ENCODE assay signal across 9 cellular contexts in the genomic region with DNA sequence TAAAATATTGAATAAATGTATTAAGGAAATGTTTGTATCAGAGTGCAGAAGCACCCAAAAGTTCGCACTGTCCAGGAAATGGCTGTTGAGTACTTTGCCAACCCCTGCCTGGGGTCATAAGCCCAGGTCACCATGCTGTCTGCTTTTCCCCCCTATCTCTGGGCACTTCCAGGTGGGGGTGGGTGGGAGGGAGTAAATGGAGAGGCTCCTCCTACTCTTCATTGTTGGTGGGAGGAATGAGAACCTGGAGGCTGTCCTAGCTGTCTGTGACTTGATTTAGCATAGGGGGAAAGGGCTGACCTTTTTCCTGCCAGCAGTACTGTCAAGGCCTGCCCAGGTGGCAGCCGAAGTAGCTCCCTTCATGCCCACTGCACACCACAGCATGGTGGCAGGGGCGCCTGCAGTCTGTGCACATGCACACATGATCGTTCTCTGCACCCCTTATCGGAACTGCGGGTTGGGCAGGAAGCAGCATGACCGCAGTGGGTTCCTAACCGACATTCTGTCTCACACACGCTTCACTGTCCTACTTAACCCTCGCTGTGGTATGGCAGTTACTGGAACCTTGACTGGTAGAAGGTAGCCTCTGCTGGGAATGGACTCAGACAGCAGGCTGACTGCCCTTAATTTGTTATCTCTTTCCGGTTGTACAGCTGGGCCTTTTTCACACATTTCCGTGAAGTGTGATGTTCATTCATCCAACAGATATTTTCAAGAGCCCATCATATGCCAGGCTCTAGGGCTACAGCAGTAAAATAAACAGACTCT. TPM values are rescaled to one million over a fixed set of nuclear protein-coding genes. Genes with fewer than 3 reads are reported as not detected.
DNase-seq lines count a peak whose midpoint lies in the region; ATAC-seq, FAIRE-seq and TF ChIP-seq lines count a peak whose summit lies in the region.
"Had no signal": no experiment of that assay in that cellular context is flagged by ENCODE, and none has a peak within 500 bp of the region (broad histone marks: within the 10 kb centered on the region; RNA-seq: fewer than 3 reads in every experiment).

No MANE protein-coding gene starts in this region.

- peaks cover 2% of the 10 kb centered on the region for H4K20me1 ChIP-seq in endothelial cell of umbilical vein (replicated peaks; ENCODE audit: control insufficient read depth, extremely low read depth, insufficient read depth, low read length)

- no peaks in the 10 kb centered on the region for H3K9me3 ChIP-seq in endothelial cell of umbilical vein (replicated peaks; ENCODE audit: control insufficient read depth, insufficient read depth, low read length)
- H3K9me3 ChIP-seq in prostate gland: no peaks in the 10 kb centered on the region

- H3K27me3 ChIP-seq in HL-60 (ENCODE audit: insufficient read depth, poor library complexity, severe bottlenecking) (no peaks in the 10 kb centered on the region), endothelial cell of umbilical vein (ENCODE audit: control insufficient read depth in 2 of 2, insufficient read depth in 2 of 2, low read length in 2 of 2) (no peaks in the 10 kb centered on the region), prostate gland (replicated peaks; ENCODE audit: insufficient read depth) (no peaks in the 10 kb centered on the region)

- TF ChIP-seq CTCF in HL-60 (IDR thresholded peaks at IDR 0.05; ENCODE audit: insufficient read depth, low read length): no peak
- TF ChIP-seq CTCF in endothelial cell of umbilical vein (IDR thresholded peaks at IDR 0.05; ENCODE audit: extremely low read depth in 1 of 2, insufficient read depth in 1 of 2, low read depth in 1 of 2, low read length in 2 of 2): no peak
- no peak for TF ChIP-seq CTCF in prostate gland (IDR thresholded peaks at IDR 0.05)

- H3K27ac ChIP-seq in HL-60 (replicated peaks) (peak overlapping the region; percentile 83), endothelial cell of umbilical vein (ENCODE audit: insufficient read depth, low read depth, low read length) (peak overlapping the region; percentile 35), prostate gland (no peak overlapping the region)

- H3K4me2 ChIP-seq in endothelial cell of umbilical vein (ENCODE audit: insufficient read depth, low read length): peak overlapping the region; percentile 23

- WGBS in prostate gland: 59% methylated on average over 12 of the region's 12 CpGs

- peak; percentile 94 to 96 for DNase-seq in AML-193 (lab: John Stamatoyannopoulos, UW)
- peak; percentile 86 to 95 for DNase-seq in HL-60 (ENCODE audit: low read depth in 1 of 2, low spot score in 1 of 2)
- peak; percentile 89 for DNase-seq in activated CD4-positive, alpha-beta T cell treated with anti-CD3 and anti-CD28 coated beads for 36 hours
- DNase-seq in endothelial cell of umbilical vein (ENCODE audit: low read depth, low spot score): peak; percentile 56
- peak; percentile 66 for DNase-seq in stimulated activated CD8-positive, alpha-beta memory T cell treated with anti-CD3 and anti-CD28 coated beads, Interleukin-12 subunit alpha, Interleukin-12 subunit beta, amount 100 ng/mL, for 1 hour (ENCODE audit: low read depth)
- no peak for DNase-seq in NCI-H524 (lab: John Stamatoyannopoulos, UW)
- no peak for DNase-seq in prostate gland (ENCODE audit: low spot score)

- H3K4me3 ChIP-seq in HL-60 (replicated peaks; ENCODE audit: insufficient read depth, low read length) (no peak overlapping the region), endothelial cell of umbilical vein (replicated peaks in 1 of 3; ENCODE audit: insufficient read depth in 1 of 3, low read depth in 1 of 3, low read length in 3 of 3) (no peak overlapping the region), prostate gland (no peak overlapping the region)

- no peak overlapping the region for H3K9ac ChIP-seq in endothelial cell of umbilical vein (replicated peaks; ENCODE audit: extremely low read depth, insufficient read depth, low read length)

- H3K36me3 ChIP-seq in endothelial cell of umbilical vein (ENCODE audit: control insufficient read depth in 2 of 2, extremely low read depth in 1 of 2, insufficient read depth in 2 of 2, low read length in 2 of 2) (no peaks in the 10 kb centered on the region), prostate gland (no peaks in the 10 kb centered on the region)

- H3K36me3 Mint-ChIP-seq in activated CD4-positive, alpha-beta T cell treated with anti-CD3 and anti-CD28 coated beads for 36 hours (ENCODE audit: low read depth): peaks cover 12% of the 10 kb centered on the region

- H2AFZ ChIP-seq in endothelial cell of umbilical vein (ENCODE audit: low read depth, low read length): no peak overlapping the region

- H3K27ac Mint-ChIP-seq in activated CD4-positive, alpha-beta T cell treated with anti-CD3 and anti-CD28 coated beads for 36 hours: peak overlapping the region; percentile 97

- dilution Hi-C loops in endothelial cell of umbilical vein (cut with MboI; ENCODE audit: extremely low pct_ligation_motif_present, low sequenced_read_pairs): no loop called here

- POLR2A ChIA-PET in activated CD4-positive, alpha-beta T cell treated with anti-CD3 and anti-CD28 coated beads for 36 hours (lab: Charles Lee): interaction anchor here (1.0 to 1.7 kb wide), 3 partner anchors 24 to 90 kb away, joined by 3 to 5 read pairs (median 4); a partner anchor contains a TSS
- POLR2A ChIA-PET in endothelial cell of umbilical vein (lab: Charles Lee): no interaction called here

- no TSS peak for BruUV-seq in endothelial cell of umbilical vein (replicated peaks; lab: Mats Ljungman, UMichigan)

- intact Hi-C loops in activated CD4-positive, alpha-beta T cell treated with anti-CD3 and anti-CD28 coated beads for 36 hours (cut with DNase I, micrococcal nuclease): loop anchor here (1.0 to 2.0 kb wide), 6 partner anchors 23 to 90 kb away; a partner anchor contains a TSS
- intact Hi-C loops in endothelial cell of umbilical vein (cut with micrococcal nuclease) (loop anchor here (1.0 to 2.0 kb wide), 2 partner anchors 12 to 36 kb away; no protein-coding TSS in a partner anchor), prostate gland (cut with DNase I) (no loop called here)

- FAIRE-seq in endothelial cell of umbilical vein (lab: Jason Lieb, UNC): peak; percentile 94

- no peaks in the 10 kb centered on the region for H3K9me1 ChIP-seq in endothelial cell of umbilical vein (replicated peaks; ENCODE audit: control insufficient read depth, extremely low read depth, insufficient read depth, low read length)

- CTCF ChIA-PET in activated CD4-positive, alpha-beta T cell treated with anti-CD3 and anti-CD28 coated beads for 36 hours (lab: Charles Lee): interaction anchor here (1.2 to 1.8 kb wide), 4 partner anchors 13 to 77 kb away, joined by 4 to 6 read pairs (median 6); a partner anchor contains a TSS
- CTCF ChIA-PET in endothelial cell of umbilical vein (lab: Charles Lee): interaction anchor here (0.8 to 2.0 kb wide), 8 partner anchors 9 to 77 kb away, joined by 3 to 14 read pairs (median 3); a partner anchor contains a TSS

- TF ChIP-seq POLR2A in endothelial cell of umbilical vein (IDR thresholded peaks at IDR 0.05; ENCODE audit: low read depth, low read length) (no peak), prostate gland (IDR thresholded peaks at IDR 0.05) (no peak)

- no peaks in the 10 kb centered on the region for H3K27me3 Mint-ChIP-seq in activated CD4-positive, alpha-beta T cell treated with anti-CD3 and anti-CD28 coated beads for 36 hours

- peaks cover 13% of the 10 kb centered on the region for H3K4me1 ChIP-seq in endothelial cell of umbilical vein (ENCODE audit: control insufficient read depth, extremely low read depth, insufficient read depth, low read length)
- no peaks in the 10 kb centered on the region for H3K4me1 ChIP-seq in prostate gland (replicated peaks)

- peaks cover 37% of the 10 kb centered on the region for H3K79me2 ChIP-seq in endothelial cell of umbilical vein (ENCODE audit: control insufficient read depth, insufficient read depth, low read length)

- peaks cover 62% of the 10 kb centered on the region for H3K4me1 Mint-ChIP-seq in activated CD4-positive, alpha-beta T cell treated with anti-CD3 and anti-CD28 coated beads for 36 hours

- peak overlapping the region; percentile 54 for H3K4me3 Mint-ChIP-seq in activated CD4-positive, alpha-beta T cell treated with anti-CD3 and anti-CD28 coated beads for 36 hours
- H3K4me3 Mint-ChIP-seq: brain had no signal

- H3K9me3 Mint-ChIP-seq in activated CD4-positive, alpha-beta T cell treated with anti-CD3 and anti-CD28 coated beads for 36 hours (ENCODE audit: low read depth): no peaks in the 10 kb centered on the region

- peak; percentile 96 for ATAC-seq in GM19467 (IDR thresholded peaks at IDR 0.05; ENCODE audit: unreplicated experiment)
- peak; percentile 92 for ATAC-seq in activated CD4-positive, alpha-beta T cell treated with anti-CD3 and anti-CD28 coated beads for 36 hours

TF ChIP-seq in endothelial cell of umbilical vein, 7 proteins besides CTCF, POLR2A, EP300 and RAD21:
- TF ChIP-seq, protein P1, sequence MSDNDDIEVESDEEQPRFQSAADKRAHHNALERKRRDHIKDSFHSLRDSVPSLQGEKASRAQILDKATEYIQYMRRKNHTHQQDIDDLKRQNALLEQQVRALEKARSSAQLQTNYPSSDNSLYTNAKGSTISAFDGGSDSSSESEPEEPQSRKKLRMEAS (IDR thresholded peaks at IDR 0.05; ENCODE audit: insufficient read depth, insufficient read length): no peak
- TF ChIP-seq MYC (IDR thresholded peaks at IDR 0.05; ENCODE audit: low read depth, low read length): peak; percentile 57
- peak; percentile 80 for TF ChIP-seq GATA2 (IDR thresholded peaks at IDR 0.05; ENCODE audit: insufficient read depth, insufficient read length, low read depth, low read length)
- no peak for TF ChIP-seq EZH2 (IDR thresholded peaks at IDR 0.05; ENCODE audit: borderline replicate concordance, low read depth, low read length, severe bottlenecking)
- no peak for TF ChIP-seq JUN (IDR thresholded peaks at IDR 0.05; ENCODE audit: borderline replicate concordance, insufficient read depth, insufficient read length, low read depth)
- peak; percentile 19 for TF ChIP-seq FOS (IDR thresholded peaks at IDR 0.05; ENCODE audit: borderline replicate concordance, insufficient read depth, low read length)
- peak; percentile 81 for TF ChIP-seq POLR2AphosphoS5 (IDR thresholded peaks at IDR 0.05; ENCODE audit: insufficient read depth, low read depth, low read length)

RNA-seq across cellular contexts. Expression of a gene that starts 41.5 kb away (rescaled TPM):
- total RNA-seq in activated CD4-positive, alpha-beta T cell treated with anti-CD3 and anti-CD28 coated beads for 36 hours: under 1 TPM in 1 of 2 experiments, not detected in 1; 0.21 TPM
- total RNA-seq in endothelial cell of umbilical vein (not detected in 2 replicates), prostate gland (10 to 100 TPM; 26.6 to 55.3 TPM)
- polyA plus RNA-seq in endothelial cell of umbilical vein: 0.41 and 0.54 TPM in 2 replicates
- polyA plus RNA-seq in endothelial cell of umbilical vein (2011; cell fraction: cytosol; rRNA removed): 0.19 and 0.41 TPM in 2 replicates
- polyA plus RNA-seq in endothelial cell of umbilical vein (2011; cell fraction: nucleus; rRNA removed): 0.41 and 0.76 TPM in 2 replicates
- 0.13 and 0.63 TPM in 2 replicates for polyA plus RNA-seq in endothelial cell of umbilical vein (2012)
- polyA minus RNA-seq in endothelial cell of umbilical vein: 0.12 and 0.15 TPM in 2 replicates
- polyA minus RNA-seq in endothelial cell of umbilical vein (2011; cell fraction: cytosol; rRNA and poly(A)+ RNA removed): not detected
- polyA minus RNA-seq in endothelial cell of umbilical vein (2011; cell fraction: nucleus; rRNA and poly(A)+ RNA removed): not detected in 2 replicates

Comparison
In these comparisons a context has a peak if more than half of its experiments do, and no peak if none do; other contexts are left out.
1. DNase-seq: peak in AML-193 (2 of 2), HL-60 (2 of 2), activated CD4-positive, alpha-beta T cell treated with anti-CD3 and anti-CD28 coated beads for 36 hours (single experiment), endothelial cell of umbilical vein (single experiment) and stimulated activated CD8-positive, alpha-beta memory T cell treated with anti-CD3 and anti-CD28 coated beads, Interleukin-12 subunit alpha, Interleukin-12 subunit beta, amount 100 ng/mL, for 1 hour (single experiment); none in NCI-H524 (0 of 2) and prostate gland (single experiment).
2. H3K27ac ChIP-seq: peak in HL-60 (single experiment) and endothelial cell of umbilical vein (single experiment); none in prostate gland (0 of 2).
3. RNA of a gene that starts 41.5 kb away (total RNA-seq): 26.6 to 55.3 TPM in prostate gland; 0.21 TPM in activated CD4-positive, alpha-beta T cell treated with anti-CD3 and anti-CD28 coated beads for 36 hours and not detected in endothelial cell of umbilical vein; every median in the first group is over 10 times any median in the second.